ENCODE assay signal across 33 cellular contexts in genomic region chr4:104829761-104830160, GRCh38.
"Had no signal": no experiment of that assay in that cellular context is flagged by ENCODE, and none has a peak within 500 bp of the region (broad histone marks: within the 10 kb centered on the region; RNA-seq: fewer than 3 reads in every experiment).

No MANE protein-coding gene starts in this region.

- H3K27me3 ChIP-seq: SJCRH30 had no signal

- ATAC-seq: Panc1, Right ventricle myocardium inferior, SK-N-SH treated with all-trans-retinoic acid at 6 μM for 48 hours, T-cell had no signal

- H3K4me1 ChIP-seq: SJCRH30 had no signal

- H3K27ac ChIP-seq: PC-9, RWPE1, SJCRH30, SK-N-MC had no signal

- DNase-seq: Karpas-422, MM.1S, MV-4-11, NCI-H1092, NCI-H1105, NCI-H1417, NCI-H1436, NCI-H146, NCI-H1694, NCI-H187, NCI-H1930, NCI-H2029 treated with DMSO at 0.1 percent for 48 hours, NCI-H2081 treated with DMSO at 0.1 percent for 48 hours, NCI-H2107, NCI-H2171, NCI-H226, NCI-H446 treated with DMSO at 0.1 percent for 48 hours, NCI-H510A, NCI-H524, NCI-H526, NCI-H69, NCI-H748 treated with DMSO at 0.1 percent for 48 hours, NCI-H82, PC-9, SHP77, SIG-M5, SJCRH30, T-cell had no signal

- H3K9me3 ChIP-seq: SJCRH30 had no signal

- H2AFZ ChIP-seq: PC-9 had no signal

- H3K36me3 ChIP-seq: SJCRH30 had no signal

- H3K4me2 ChIP-seq: PC-9 had no signal

- H3K4me3 ChIP-seq: PC-9, SJCRH30, SK-N-MC had no signal
